Comparison of ENCODE assay signal across 26 cellular contexts in genomic region chr10:21234761-21235160, GRCh38.
"Had no signal": no experiment of that assay in that cellular context is flagged by ENCODE, and none has a peak within 500 bp of the region (broad histone marks: within the 10 kb centered on the region; RNA-seq: fewer than 3 reads in every experiment).

No MANE protein-coding gene starts in this region.

- ATAC-seq: effector memory CD8-positive, alpha-beta T cell; esophagus mucosa; foreskin keratinocyte; gastrocnemius medialis; gastroesophageal sphincter; heart left ventricle; heart right ventricle had no signal

- H3K4me3 Mint-ChIP-seq: dendritic cell treated with granulocyte-macrophage colony-stimulating factor and Interleukin-4, amounts not matched to agents 40 ng/mL and 50 ng/mL, for 4 days; effector memory CD8-positive, alpha-beta T cell; endodermal cell had no signal

- H3K27ac ChIP-seq: colonic mucosa, coronary artery, epithelial cell of prostate, esophagus muscularis mucosa, esophagus squamous epithelium, foreskin keratinocyte, gastrocnemius medialis, gastroesophageal sphincter, heart left ventricle, heart right ventricle had no signal

- H3K36me3 ChIP-seq: colonic mucosa, esophagus muscularis mucosa, esophagus squamous epithelium, gastrocnemius medialis, gastroesophageal sphincter, heart left ventricle, heart right ventricle had no signal

- H3K4me1 ChIP-seq: colonic mucosa, esophagus muscularis mucosa, esophagus squamous epithelium, foreskin keratinocyte, gastrocnemius medialis, gastroesophageal sphincter, heart left ventricle, heart right ventricle had no signal

- H3K9me3 Mint-ChIP-seq: dendritic cell treated with granulocyte-macrophage colony-stimulating factor and Interleukin-4, amounts not matched to agents 40 ng/mL and 50 ng/mL, for 4 days had no signal

- DNase-seq: colonic mucosa; cortex of kidney; effector CD4-positive, alpha-beta T cell; effector CD8-positive, alpha-beta T cell; effector memory CD4-positive, alpha-beta T cell; effector memory CD8-positive, alpha-beta T cell; erythroblast; esophagus squamous epithelium; foreskin fibroblast; foreskin melanocyte; gastrocnemius medialis; glutamatergic neuron; head of caudate nucleus; heart left ventricle; heart right ventricle had no signal

- H3K9me3 ChIP-seq: colonic mucosa, esophagus muscularis mucosa, esophagus squamous epithelium, gastrocnemius medialis, gastroesophageal sphincter, heart left ventricle, heart right ventricle had no signal

- H3K27ac Mint-ChIP-seq: dendritic cell treated with granulocyte-macrophage colony-stimulating factor and Interleukin-4, amounts not matched to agents 40 ng/mL and 50 ng/mL, for 4 days; effector memory CD8-positive, alpha-beta T cell; endodermal cell had no signal

- H3K4me3 ChIP-seq: colonic mucosa, coronary artery, esophagus muscularis mucosa, esophagus squamous epithelium, gastrocnemius medialis, gastroesophageal sphincter, heart left ventricle, heart right ventricle had no signal

- FAIRE-seq: colon, endometrium, frontal cortex had no signal

- H3K27me3 ChIP-seq: colonic mucosa, esophagus squamous epithelium, gastrocnemius medialis, gastroesophageal sphincter, heart left ventricle, heart right ventricle had no signal
